In the genomic region with DNA sequence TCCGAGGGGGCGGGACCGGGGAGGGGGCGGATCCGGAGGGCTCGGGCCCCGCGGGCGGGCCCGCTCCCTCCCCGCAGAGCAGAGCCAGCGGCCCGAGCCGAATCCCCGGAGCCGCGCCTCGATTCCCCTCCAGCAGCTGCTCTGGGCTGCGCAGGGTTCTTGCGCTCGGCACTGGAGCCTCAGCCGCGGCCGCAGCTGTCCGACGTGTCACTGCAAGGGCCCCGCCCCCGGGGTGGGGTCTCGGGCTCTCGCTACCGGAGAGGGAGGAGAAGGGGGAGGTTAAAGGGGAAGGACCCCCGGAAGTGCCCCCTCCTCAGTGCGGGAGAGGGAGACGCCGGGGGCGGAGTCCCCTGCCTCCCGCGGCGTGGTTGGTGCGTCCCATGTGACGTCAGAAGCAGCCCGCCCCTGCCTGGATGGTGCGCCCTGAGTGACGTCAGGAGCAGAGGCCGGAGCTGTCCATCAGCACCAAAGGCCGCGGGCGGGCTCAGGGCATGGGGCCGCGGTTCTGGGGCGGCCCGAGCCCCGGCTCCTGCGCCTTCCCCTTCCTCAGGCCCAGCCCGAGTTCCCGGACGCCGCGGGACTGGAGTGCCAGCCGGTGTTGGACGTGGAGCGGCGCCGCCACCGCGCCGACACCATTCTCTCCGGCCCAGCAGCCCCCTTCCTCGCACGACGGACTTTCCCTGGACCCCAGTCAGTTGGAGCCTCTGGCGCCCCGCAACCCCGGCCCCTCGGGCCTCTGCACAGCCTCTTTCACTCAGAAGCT, we compare ENCODE assay signal across 8 cellular contexts. TPM values are rescaled to one million over a fixed set of nuclear protein-coding genes. Genes with fewer than 3 reads are reported as not detected.
DNase-seq lines count a peak whose midpoint lies in the region; ATAC-seq and TF ChIP-seq lines count a peak whose summit lies in the region.

CHPF (minus strand) TSS at position 214 of the 763 bp plus-strand sequence. CDS start 271 bp downstream, outside the sequence.
TMEM198 (plus strand) TSS at position 433 of the 763 bp plus-strand sequence. CDS start 700 bp downstream, outside the sequence.

- peaks cover 15% of the 10 kb centered on the region in 2 donors for H3K27me3 Mint-ChIP-seq in natural killer cell treated with Interleukin-12 subunit alpha and Interleukin-12 subunit beta and Interleukin-15 and Interleukin-18, amount 100 ng/mL, for 72 hours

- no peaks in the 10 kb centered on the region for H3K9me3 Mint-ChIP-seq in natural killer cell treated with Interleukin-12 subunit alpha and Interleukin-12 subunit beta and Interleukin-15 and Interleukin-18, amount 100 ng/mL, for 72 hours

- H3K27ac Mint-ChIP-seq in natural killer cell treated with Interleukin-12 subunit alpha and Interleukin-12 subunit beta and Interleukin-15 and Interleukin-18, amount 100 ng/mL, for 72 hours: peak within 1 kb of the TSS; percentile 69 to 82

- peak; percentile 91 to 94 for ATAC-seq in natural killer cell treated with Interleukin-12 subunit alpha and Interleukin-12 subunit beta and Interleukin-15 and Interleukin-18, amount 100 ng/mL, for 72 hours

- H3K36me3 ChIP-seq in H7 (replicated peaks; ENCODE audit: control insufficient read depth, insufficient read depth, low read length): peaks cover 10% of the 10 kb centered on the region

- H3K27me3 ChIP-seq in H7 (ENCODE audit: control insufficient read depth, insufficient read depth, low read length): peaks cover 10% of the 10 kb centered on the region; the same call in 1 of the 2 replicates

- no peak for TF ChIP-seq CTCF in fibroblast of pulmonary artery (IDR thresholded peaks at IDR 0.05; ENCODE audit: low read length, missing control alignments)

- peak; percentile 100 for DNase-seq in ELF-1 (ENCODE audit: low read depth, low spot score)
- peak; percentile 100 for DNase-seq in H7
- peak; percentile 97 for DNase-seq in M059J (ENCODE audit: low read depth)
- DNase-seq in activated effector memory CD4-positive, alpha-beta T cell treated with anti-CD3 and anti-CD28 coated beads, Interleukin-2, amount 50 U/mL, for 16 hours: peak; percentile 97
- DNase-seq in fibroblast of pulmonary artery (ENCODE audit: low read depth): peak; percentile 98
- DNase-seq in natural killer cell treated with Interleukin-12 subunit alpha and Interleukin-12 subunit beta and Interleukin-15 and Interleukin-18, amount 100 ng/mL, for 72 hours (ENCODE audit: low spot score): peak; percentile 99
- peak; percentile 94 for DNase-seq in stimulated activated naive CD4-positive, alpha-beta T cell treated with Interleukin-2 at 50 U/mL for 16 hours (lab: John Stamatoyannopoulos, UW)

- H3K4me3 Mint-ChIP-seq in natural killer cell treated with Interleukin-12 subunit alpha and Interleukin-12 subunit beta and Interleukin-15 and Interleukin-18, amount 100 ng/mL, for 72 hours: peak within 1 kb of the TSS; percentile 97

- peak; percentile 70 for TF ChIP-seq POLR2A in Raji (IDR thresholded peaks at IDR 0.05; ENCODE audit: insufficient read depth, low read depth, low read length)

- peaks cover 27 to 31% of the 10 kb centered on the region in 2 donors for H3K4me1 Mint-ChIP-seq in natural killer cell treated with Interleukin-12 subunit alpha and Interleukin-12 subunit beta and Interleukin-15 and Interleukin-18, amount 100 ng/mL, for 72 hours (ENCODE audit: low read depth in 2 of 2)

- H3K4me3 ChIP-seq in H7 (ENCODE audit: insufficient read depth, low read depth, low read length) (peak within 1 kb of the TSS; percentile 85), fibroblast of pulmonary artery (replicated peaks; ENCODE audit: low read depth, low read length) (peak within 1 kb of the TSS; percentile 65)

- H3K36me3 Mint-ChIP-seq in natural killer cell treated with Interleukin-12 subunit alpha and Interleukin-12 subunit beta and Interleukin-15 and Interleukin-18, amount 100 ng/mL, for 72 hours: no peaks in the 10 kb centered on the region

RNA-seq across cellular contexts. Expression of gene CHPF, which starts in this region (rescaled TPM):
- 104 and 113 TPM in 2 replicates for total RNA-seq in H7 (2014; rRNA removed; shearing (Covaris generic))
- 117 and 227 TPM in 2 replicates for total RNA-seq in M059J (2014; rRNA removed; shearing (Covaris generic))
- 10 to 100 TPM; 52.4 to 57.5 TPM for total RNA-seq in natural killer cell treated with Interleukin-12 subunit alpha and Interleukin-12 subunit beta and Interleukin-15 and Interleukin-18, amount 100 ng/mL, for 72 hours

RNA-seq across cellular contexts. Expression of gene TMEM198, which starts in this region (rescaled TPM):
- 2.9 and 4.2 TPM in 2 replicates for total RNA-seq in H7 (2014; rRNA removed; shearing (Covaris generic))
- 2.5 and 3.5 TPM in 2 replicates for total RNA-seq in M059J (2014; rRNA removed; shearing (Covaris generic))
- total RNA-seq in natural killer cell treated with Interleukin-12 subunit alpha and Interleukin-12 subunit beta and Interleukin-15 and Interleukin-18, amount 100 ng/mL, for 72 hours: 1 to 10 TPM; 3.6 to 7.6 TPM

Comparison
In these comparisons a context has a peak if more than half of its experiments do, and no peak if none do; other contexts are left out.
1. Peak in every context shown above with its lines: DNase-seq, ATAC-seq and H3K4me3 ChIP-seq.